26 cellular contexts compared by ENCODE assay signal in the genomic region with DNA sequence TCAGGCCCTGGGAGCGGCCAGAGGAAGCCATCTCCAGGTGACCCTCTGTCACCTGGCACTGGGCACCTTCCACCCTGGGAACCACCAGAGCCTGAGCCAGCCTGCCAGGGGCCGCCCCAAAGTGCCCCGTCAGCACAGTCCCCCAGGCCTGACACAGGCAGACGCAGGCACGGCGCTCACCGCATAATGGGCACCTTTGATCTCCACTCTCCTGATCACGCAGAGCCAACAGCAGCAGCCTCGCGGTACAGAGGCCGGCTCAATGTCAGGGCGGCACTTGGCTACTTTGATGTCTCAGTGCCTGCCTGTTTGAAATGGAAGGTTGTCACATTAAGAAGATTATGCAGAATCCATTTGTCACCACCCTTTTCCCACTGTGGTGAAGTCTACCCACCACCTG.
"Had no signal": no experiment of that assay in that cellular context is flagged by ENCODE, and none has a peak within 500 bp of the region (broad histone marks: within the 10 kb centered on the region; RNA-seq: fewer than 3 reads in every experiment).

No MANE protein-coding gene starts in this region.

- H3K36me3 ChIP-seq: left ventricle myocardium inferior, pancreas, prostate gland, stomach, thyroid gland, transverse colon, upper lobe of left lung, vagina had no signal

- DNase-seq: left ventricle myocardium inferior; mesendoderm; mucosa of descending colon; naive thymus-derived CD4-positive, alpha-beta T cell; nucleus accumbens; pancreas; posterior cingulate gyrus; retina; right cardiac atrium; stimulated activated CD4-positive, alpha-beta T cell treated with anti-CD3 and anti-CD28 coated beads, Interleukin-1b, Interleukin-23, amount 100 ng/mL, for 48 hours; stimulated activated CD4-positive, alpha-beta T cell treated with anti-CD3 and anti-CD28 coated beads, Interleukin-2, amount 100 ng/mL, for 48 hours; stimulated activated CD4-positive, alpha-beta T cell treated with anti-CD3 and anti-CD28 coated beads, Interleukin-4, amount 100 ng/mL, for 4 hours; stimulated activated CD8-positive, alpha-beta memory T cell treated with anti-CD3 and anti-CD28 coated beads, Interleukin-4, amount 100 ng/mL, for 48 hours; stimulated activated naive B cell treated with anti-CD40 and anti-IgM and Interleukin-4, amounts not matched to agents 10 μg/mL and 1 μg/mL and 100 μg/mL, for 72 hours; stimulated activated naive CD8-positive, alpha-beta T cell treated with anti-CD3 and anti-CD28 coated beads, Interleukin-15, Interleukin-2, amounts not matched to agents 100 U/mL and 50 U/mL, for 24 hours; stomach; testis; thyroid gland; transverse colon; upper lobe of left lung had no signal

- ATAC-seq: mucosa of descending colon; naive thymus-derived CD4-positive, alpha-beta T cell; natural killer cell treated with Interleukin-12 subunit alpha and Interleukin-12 subunit beta and Interleukin-15 and Interleukin-18, amount 100 ng/mL, for 72 hours; pancreas; right cardiac atrium; stimulated activated naive B cell treated with anti-CD40 and anti-IgM and Interleukin-4, amounts not matched to agents 10 μg/mL and 1 μg/mL and 100 μg/mL, for 72 hours; stimulated activated naive CD8-positive, alpha-beta T cell treated with anti-CD3 and anti-CD28 coated beads, Interleukin-15, Interleukin-2, amounts not matched to agents 100 U/mL and 50 U/mL, for 24 hours had no signal

- H3K4me3 ChIP-seq: hepatocyte, left ventricle myocardium inferior, lung, mucosa of descending colon, pancreas, prostate gland, smooth muscle cell, stomach, testis, thyroid gland, transverse colon, upper lobe of left lung, vagina had no signal

- FAIRE-seq: pancreas had no signal

- H3K27me3 ChIP-seq: hepatocyte, pancreas, stomach, testis, thyroid gland, transverse colon, upper lobe of left lung, vagina had no signal
